ENCODE assay signal across 36 cellular contexts in the genomic region with DNA sequence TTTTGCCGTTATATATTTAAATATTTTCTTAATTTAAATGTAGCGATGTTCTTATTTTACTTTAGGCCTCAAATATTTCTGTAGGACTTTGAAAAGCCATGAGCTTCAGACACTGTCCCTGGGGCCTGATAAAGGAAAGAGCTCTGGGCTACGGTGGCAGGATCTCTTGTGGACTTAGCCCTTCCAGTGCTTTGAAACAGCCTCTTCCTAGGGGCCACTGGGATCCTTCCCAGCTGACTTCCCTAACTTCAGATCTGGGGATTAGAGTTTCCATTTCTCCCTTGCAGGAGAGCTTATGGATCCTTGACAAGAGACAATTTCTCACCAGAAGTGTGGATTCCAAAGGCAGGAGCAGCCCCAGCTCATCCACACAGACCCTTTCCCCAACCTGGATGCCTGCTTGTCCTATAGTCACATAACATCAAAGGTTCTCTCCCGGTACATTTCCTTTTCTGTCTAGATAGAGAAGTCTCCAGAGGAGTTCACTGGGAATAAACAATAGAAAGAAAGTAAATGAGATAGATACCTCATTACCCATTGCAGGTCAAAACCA.
"Had no signal": no experiment of that assay in that cellular context is flagged by ENCODE, and none has a peak within 500 bp of the region (broad histone marks: within the 10 kb centered on the region; RNA-seq: fewer than 3 reads in every experiment).

No MANE protein-coding gene starts in this region.

- H3K9me3 ChIP-seq: ascending aorta had no signal

- H3K36me3 Mint-ChIP-seq: activated naive CD8-positive, alpha-beta T cell treated with anti-CD3 and anti-CD28 coated beads for 36 hours had no signal

- H3K4me3 Mint-ChIP-seq: activated CD4-positive, alpha-beta T cell treated with anti-CD3 and anti-CD28 coated beads, Interleukin-2, amount 10 ng/mL, durations not matched to agents 24 days and 14 days; activated CD8-positive, alpha-beta T cell treated with anti-CD3 and anti-CD28 coated beads for 36 hours; activated naive CD8-positive, alpha-beta T cell treated with anti-CD3 and anti-CD28 coated beads for 36 hours; activated T-cell treated with anti-CD3 and anti-CD28 coated beads, Interleukin-2, amount 50 U/mL, for 72 hours; activated T-helper 17 cell treated with anti-CD3 and anti-CD28 coated beads, Interleukin-2, amount 50 U/mL, for 72 hours; central memory CD8-positive, alpha-beta T cell had no signal

- H3K36me3 ChIP-seq: ascending aorta, cardiac muscle cell had no signal

- H3K9me3 Mint-ChIP-seq: activated CD4-positive, alpha-beta T cell treated with anti-CD3 and anti-CD28 coated beads, Interleukin-2, amount 10 ng/mL, durations not matched to agents 24 days and 14 days; activated naive CD8-positive, alpha-beta T cell treated with anti-CD3 and anti-CD28 coated beads for 36 hours; activated T-cell treated with anti-CD3 and anti-CD28 coated beads, Interleukin-2, amount 50 U/mL, for 72 hours; activated T-helper 17 cell treated with anti-CD3 and anti-CD28 coated beads, Interleukin-2, amount 50 U/mL, for 72 hours; central memory CD8-positive, alpha-beta T cell had no signal

- H3K27me3 Mint-ChIP-seq: activated CD4-positive, alpha-beta T cell treated with anti-CD3 and anti-CD28 coated beads, Interleukin-2, amount 10 ng/mL, durations not matched to agents 24 days and 14 days; activated T-helper 17 cell treated with anti-CD3 and anti-CD28 coated beads, Interleukin-2, amount 50 U/mL, for 72 hours; central memory CD8-positive, alpha-beta T cell had no signal

- H3K4me1 Mint-ChIP-seq: activated CD4-positive, alpha-beta T cell treated with anti-CD3 and anti-CD28 coated beads, Interleukin-2, amount 10 ng/mL, durations not matched to agents 24 days and 14 days; activated naive CD8-positive, alpha-beta T cell treated with anti-CD3 and anti-CD28 coated beads for 36 hours; activated T-helper 17 cell treated with anti-CD3 and anti-CD28 coated beads, Interleukin-2, amount 50 U/mL, for 72 hours; central memory CD8-positive, alpha-beta T cell had no signal

- H3K27ac Mint-ChIP-seq: activated CD4-positive, alpha-beta T cell treated with anti-CD3 and anti-CD28 coated beads, Interleukin-2, amount 10 ng/mL, durations not matched to agents 24 days and 14 days; activated CD8-positive, alpha-beta T cell treated with anti-CD3 and anti-CD28 coated beads for 36 hours; activated naive CD8-positive, alpha-beta T cell treated with anti-CD3 and anti-CD28 coated beads for 36 hours; activated T-cell treated with anti-CD3 and anti-CD28 coated beads, Interleukin-2, amount 50 U/mL, for 72 hours; activated T-helper 17 cell treated with anti-CD3 and anti-CD28 coated beads, Interleukin-2, amount 50 U/mL, for 72 hours had no signal

- H3K4me1 ChIP-seq: ascending aorta had no signal

- H3K27me3 ChIP-seq: ascending aorta, cardiac muscle cell had no signal

- H3K4me3 ChIP-seq: ascending aorta, cardiac muscle cell had no signal

- H3K27ac ChIP-seq: ascending aorta, cardiac muscle cell, RWPE1 had no signal

- FAIRE-seq: RCC 7860 had no signal

- DNase-seq: activated CD4-positive, alpha-beta T cell treated with anti-CD3 and anti-CD28 coated beads, Interleukin-2, amount 10 ng/mL, durations not matched to agents 24 days and 14 days; activated CD4-positive, alpha-beta T cell treated with anti-CD3 and anti-CD28 coated beads, Interleukin-2, amount 50 U/mL, for 4 hours; activated CD8-positive, alpha-beta T cell treated with anti-CD3 and anti-CD28 coated beads for 36 hours; activated effector memory CD4-positive, alpha-beta T cell treated with anti-CD3 and anti-CD28 coated beads, Interleukin-2, amount 50 U/mL, for 16 hours; activated naive CD4-positive, alpha-beta T cell; activated naive CD4-positive, alpha-beta T cell treated with anti-CD3 and anti-CD28 coated beads, Interleukin-2, amount 50 U/mL, for 16 hours; activated naive CD8-positive, alpha-beta T cell treated with anti-CD3 and anti-CD28 coated beads for 36 hours; activated T-cell treated with anti-CD3 and anti-CD28 coated beads, Interleukin-2, amount 50 U/mL, for 1 hour; activated T-cell treated with anti-CD3 and anti-CD28 coated beads, Interleukin-2, amount 50 U/mL, for 72 hours; amygdala; Kasumi-1; KG1; MM.1S; MV-4-11; NCI-H1092 treated with DMSO at 0.1 percent for 48 hours; NCI-H1417; NCI-H146; NCI-H187; NCI-H2029 treated with DMSO at 0.1 percent for 48 hours; NCI-H2107; NCI-H2171; NCI-H510A; NK-92 treated with Interleukin-12 subunit alpha and Interleukin-12 subunit beta, amount 100 ng/mL, for 24 hours; PC-3; SIG-M5; SW 1271; T-helper 1 cell; T-helper 2 cell; T-helper 9 cell had no signal

- ATAC-seq: activated CD8-positive, alpha-beta T cell treated with anti-CD3 and anti-CD28 coated beads for 36 hours; activated T-cell treated with anti-CD3 and anti-CD28 coated beads, Interleukin-2, amount 50 U/mL, for 72 hours; activated T-helper 17 cell treated with anti-CD3 and anti-CD28 coated beads, Interleukin-2, amount 50 U/mL, for 72 hours; PC-3; Right ventricle myocardium inferior had no signal
